10 cellular contexts compared by ENCODE assay signal in genomic region chr16:67541391-67542263, GRCh38. TPM values are rescaled to one million over a fixed set of nuclear protein-coding genes. Genes with fewer than 3 reads are reported as not detected.
DNase-seq lines count a peak whose midpoint lies in the region; ATAC-seq and TF ChIP-seq lines count a peak whose summit lies in the region.
"Had no signal": no experiment of that assay in that cellular context is flagged by ENCODE, and none has a peak within 500 bp of the region (broad histone marks: within the 10 kb centered on the region; RNA-seq: fewer than 3 reads in every experiment).

No MANE protein-coding gene starts in this region.

- H3K36me3 ChIP-seq in PC-3 (ENCODE audit: low read depth, low read length) (peaks cover 12% of the 10 kb centered on the region; the same call in 1 of the 2 replicates), gastrocnemius medialis (peaks cover 0 to 62% of the 10 kb centered on the region in 2 donors), ascending aorta (peaks cover 68 to 73% of the 10 kb centered on the region in 2 donors)

- H3K9me3 ChIP-seq in PC-3 (ENCODE audit: low read length) (no peaks in the 10 kb centered on the region), gastrocnemius medialis (no peaks in the 10 kb centered on the region), ascending aorta (no peaks in the 10 kb centered on the region)
- H3K9me3 ChIP-seq: right lobe of liver had no signal

- no peaks in the 10 kb centered on the region for H3K27me3 ChIP-seq in PC-3 (ENCODE audit: low read length)
- no peaks in the 10 kb centered on the region for H3K27me3 ChIP-seq in gastrocnemius medialis
- no peaks in the 10 kb centered on the region for H3K27me3 ChIP-seq in ascending aorta
- H3K27me3 ChIP-seq: right lobe of liver had no signal

- peak; percentile 62 for DNase-seq in DMS53 (lab: John Stamatoyannopoulos, UW)
- no peak for DNase-seq in DMS53 treated with DMSO at 0.1 percent for 48 hours (lab: John Stamatoyannopoulos, UW; ENCODE audit: unreplicated experiment)
- peak; percentile 69 for DNase-seq in PC-3
- peak; percentile 3 for DNase-seq in epidermal melanocyte (ENCODE audit: insufficient read length, low spot score)
- no peak for DNase-seq in gastrocnemius medialis
- DNase-seq in KBM-7 = no peak
- no peak for DNase-seq in ascending aorta (ENCODE audit: low spot score in 2 of 2)
- no peak for DNase-seq in AG08395 (ENCODE audit: low spot score)
- DNase-seq: NCI-H1436 had no signal

- POLR2A ChIA-PET in PC-3 (lab: Charles Lee; ENCODE audit: unreplicated experiment) = no interaction called here

- CTCF ChIA-PET in PC-3 (lab: Charles Lee) = no interaction called here

- TF ChIP-seq CTCF in PC-3 (conservative IDR thresholded peaks at IDR 0.05; ENCODE audit: low read depth, low read length) (no peak), gastrocnemius medialis (IDR thresholded peaks at IDR 0.05 in 4 of 5, conservative IDR thresholded peaks at IDR 0.05 in 1 of 5) (no peak), ascending aorta (IDR thresholded peaks at IDR 0.05) (no peak)

- TSS peak; percentile 22 for BruUV-seq in PC-3 (replicated peaks; lab: Mats Ljungman, UMichigan)

- no peaks in the 10 kb centered on the region for H3K79me2 ChIP-seq in PC-3 (ENCODE audit: low read length)

- H3K9ac ChIP-seq in PC-3 (ENCODE audit: low read length) = no peak overlapping the region

- no peaks in the 10 kb centered on the region for H4K20me1 ChIP-seq in PC-3 (ENCODE audit: low read length)

- ATAC-seq in PC-3 = peak; percentile 64
- no peak for ATAC-seq in gastrocnemius medialis

- H3K4me2 ChIP-seq in PC-3 (ENCODE audit: low read length) = no peak overlapping the region

- in situ Hi-C loops in gastrocnemius medialis (cut with MboI; ENCODE audit: low sequenced_read_pairs in 4 of 4) (loop anchor here in 1 of 4 donors (10.0 kb wide), 1 partner anchor 103 kb away; the partner anchor contains the start of gene CARMIL2), KBM-7 (cut with MboI; ENCODE audit: low pct_unique_long_range_greater_than_20kb, low sequenced_read_pairs) (loop anchor here (10.0 kb wide), 1 partner anchor 113 kb away; no protein-coding TSS in a partner anchor)

- H3F3A ChIP-seq in PC-3 (ENCODE audit: low read length, unreplicated experiment) = no peaks in the 10 kb centered on the region

- H3K9me2 ChIP-seq in PC-3 (replicated peaks; ENCODE audit: low read length) = no peaks in the 10 kb centered on the region

- intact Hi-C loops in PC-3 (cut with micrococcal nuclease) = no loop called here
- intact Hi-C loops in gastrocnemius medialis (cut with DNase I; ENCODE audit: low total_unique reads) = no loop called here
- intact Hi-C loops in ascending aorta (cut with DNase I) = no loop called here

- no peak for TF ChIP-seq POLR2A in gastrocnemius medialis (IDR thresholded peaks at IDR 0.05)

- H2AFZ ChIP-seq in PC-3 (ENCODE audit: low read length) = no peak overlapping the region

- H3K4me3 ChIP-seq in PC-3 (ENCODE audit: low read length) (no peak overlapping the region), gastrocnemius medialis (no peak overlapping the region), ascending aorta (no peak overlapping the region)
- H3K4me3 ChIP-seq: right lobe of liver had no signal

- H3K27ac ChIP-seq in PC-3 (ENCODE audit: low read length) (no peak overlapping the region), gastrocnemius medialis (peak overlapping the region in 3 of 4 donors; percentile 6 to 31 (median 8)), ascending aorta (peak overlapping the region in 1 of 2 donors; percentile 17)
- H3K27ac ChIP-seq: right lobe of liver had no signal

- H3K4me1 ChIP-seq in PC-3 (ENCODE audit: insufficient read depth, low read length) = peaks cover 9% of the 10 kb centered on the region; the same call in 1 of the 2 replicates
- H3K4me1 ChIP-seq in gastrocnemius medialis = peaks cover 18 to 35% of the 10 kb centered on the region in 2 donors
- H3K4me1 ChIP-seq in ascending aorta = peaks cover 11 to 19% of the 10 kb centered on the region in 2 donors

RNA-seq across cellular contexts. Expression of gene RIPOR1, which starts 13.0 kb away (rescaled TPM):
- total RNA-seq in PC-3 (2014; rRNA removed) = 14.8 and 30.8 TPM in 2 replicates
- 10 to 100 TPM; 10.6 to 65.4 (median 25.1) TPM for total RNA-seq in gastrocnemius medialis
- total RNA-seq in ascending aorta = 182 TPM

RNA-seq across cellular contexts. Expression of gene CTCF, which starts 20.7 kb away (rescaled TPM):
- 30.3 and 34.7 TPM in 2 replicates for total RNA-seq in PC-3 (2014; rRNA removed)
- 10 to 100 TPM; 25.9 to 35.9 (median 30.3) TPM for total RNA-seq in gastrocnemius medialis
- 38.6 TPM for total RNA-seq in ascending aorta

RNA-seq across cellular contexts. Expression of gene AGRP, which starts 58.3 kb away (rescaled TPM):
- not detected in 2 replicates for total RNA-seq in PC-3 (2014; rRNA removed)
- not detected for total RNA-seq in gastrocnemius medialis
- not detected for total RNA-seq in ascending aorta
- total RNA-seq: right lobe of liver had no signal

Comparison
In these comparisons a context has a peak if more than half of its experiments do, and no peak if none do; other contexts are left out.
1. DNase-seq: peak in DMS53 (single experiment), PC-3 (single experiment) and epidermal melanocyte (single experiment); none in DMS53 treated with DMSO at 0.1 percent for 48 hours (single experiment), gastrocnemius medialis (0 of 2), KBM-7 (single experiment), ascending aorta (0 of 2) and AG08395 (single experiment).